In genomic region chr14:64801046-64801445, GRCh38 we compare ENCODE assay signal across 16 cellular contexts.
DNase-seq lines count a peak whose midpoint lies in the region; ATAC-seq, FAIRE-seq and TF ChIP-seq lines count a peak whose summit lies in the region.
"Had no signal": no experiment of that assay in that cellular context is flagged by ENCODE, and none has a peak within 500 bp of the region (broad histone marks: within the 10 kb centered on the region; RNA-seq: fewer than 3 reads in every experiment).

No MANE protein-coding gene starts in this region.

- H3K27ac ChIP-seq in IMR-90 (ENCODE audit: insufficient read depth, low read length) (no peak overlapping the region), kidney (ENCODE audit: low read depth in 2 of 2, low read length in 2 of 2) (no peak overlapping the region), neural progenitor cell (no peak overlapping the region), stomach (no peak overlapping the region), SJCRH30 (no peak overlapping the region)
- H3K27ac ChIP-seq: HL-60 had no signal

- TF ChIP-seq CTCF in IMR-90 (conservative IDR thresholded peaks at IDR 0.05; ENCODE audit: low read depth, low read length): no peak
- no peak for TF ChIP-seq CTCF in kidney (IDR thresholded peaks at IDR 0.05; ENCODE audit: borderline replicate concordance, extremely low read depth, insufficient read depth)
- no peak for TF ChIP-seq CTCF in neural progenitor cell (IDR thresholded peaks at IDR 0.05)
- TF ChIP-seq CTCF in stomach (IDR thresholded peaks at IDR 0.05): no peak
- no peak for TF ChIP-seq CTCF in CD14-positive monocyte (IDR thresholded peaks at IDR 0.05)

- no peaks in the 10 kb centered on the region for H3K79me2 ChIP-seq in neural progenitor cell (ENCODE audit: low read depth)

- H3K9ac ChIP-seq in IMR-90 (ENCODE audit: low read depth, low read length) (no peak overlapping the region), kidney (ENCODE audit: low read length in 2 of 2) (no peak overlapping the region), neural progenitor cell (no peak overlapping the region)

- H4K8ac ChIP-seq in IMR-90 (ENCODE audit: low read depth in 2 of 2, low read length in 2 of 2): no peak overlapping the region

- H3K27me3 Mint-ChIP-seq in neural progenitor cell (ENCODE audit: insufficient read depth, low read depth) (peaks cover 11% of the 10 kb centered on the region), CD14-positive monocyte (ENCODE audit: low read depth in 3 of 3) (peaks cover 1 to 10% (median 3%) of the 10 kb centered on the region in 3 donors)

- FAIRE-seq in kidney (lab: Jason Lieb, UNC): no peak
- FAIRE-seq: A204.1, G401.6, GM12892 had no signal

- H2AFZ ChIP-seq in IMR-90 (replicated peaks; ENCODE audit: low read length, poor library complexity) (no peak overlapping the region), neural progenitor cell (replicated peaks) (peak overlapping the region; percentile 76)

- DNase-seq in IMR-90: no peak
- peak; percentile 64 for DNase-seq in kidney
- no peak for DNase-seq in neural progenitor cell (ENCODE audit: low spot score)
- peak; percentile 30 for DNase-seq in stomach
- no peak for DNase-seq in SJCRH30
- DNase-seq in CD14-positive monocyte (ENCODE audit: low spot score): no peak
- DNase-seq: CD4-positive, alpha-beta memory T cell; DMS79; HCEC 1CT had no signal

- H3K27ac Mint-ChIP-seq in neural progenitor cell (no peak overlapping the region), CD14-positive monocyte (no peak overlapping the region)
- H3K27ac Mint-ChIP-seq: B cell; CD4-positive, alpha-beta memory T cell; HFFc6 had no signal

- no peak overlapping the region for H3K18ac ChIP-seq in IMR-90 (ENCODE audit: low read depth, low read length)

- POLR2A ChIA-PET in IMR-90 (lab: Charles Lee; ENCODE audit: unreplicated experiment): no interaction called here

- peaks cover 9% of the 10 kb centered on the region for H3K9me1 ChIP-seq in IMR-90 (ENCODE audit: insufficient read depth, low read length)

- peaks cover 17% of the 10 kb centered on the region for H3K27me3 ChIP-seq in IMR-90 (ENCODE audit: control insufficient read depth, insufficient read depth, low read length)
- no peaks in the 10 kb centered on the region for H3K27me3 ChIP-seq in neural progenitor cell
- no peaks in the 10 kb centered on the region for H3K27me3 ChIP-seq in stomach
- no peaks in the 10 kb centered on the region for H3K27me3 ChIP-seq in SJCRH30

- H3K4me3 ChIP-seq in IMR-90 (ENCODE audit: insufficient read depth, low read depth, low read length) (no peak overlapping the region), kidney (ENCODE audit: low read length in 2 of 2) (no peak overlapping the region), neural progenitor cell (no peak overlapping the region), stomach (no peak overlapping the region), SJCRH30 (no peak overlapping the region)

- no peak overlapping the region for H3K4me2 ChIP-seq in IMR-90 (ENCODE audit: low read depth, low read length)
- no peak overlapping the region for H3K4me2 ChIP-seq in neural progenitor cell

- in situ Hi-C loops in IMR-90 (cut with MboI; ENCODE audit: low sequenced_read_pairs): no loop called here

- H3K14ac ChIP-seq in IMR-90 (replicated peaks; ENCODE audit: low read depth, low read length): no peak overlapping the region

- no peak overlapping the region for H2BK120ac ChIP-seq in IMR-90 (ENCODE audit: low read depth, low read length)

- no peak for TF ChIP-seq RAD21 in IMR-90 (IDR thresholded peaks at IDR 0.05; ENCODE audit: low read length)

- H3K9me3 Mint-ChIP-seq in neural progenitor cell: no peaks in the 10 kb centered on the region
- H3K9me3 Mint-ChIP-seq in CD14-positive monocyte: peaks cover 0 to 3% (median 0%) of the 10 kb centered on the region in 7 donors
- H3K9me3 Mint-ChIP-seq: CD4-positive, alpha-beta memory T cell; HFFc6 had no signal

- no peak overlapping the region for H4K5ac ChIP-seq in IMR-90 (ENCODE audit: low read depth, low read length)

- BruUV-seq in IMR-90 (replicated peaks; lab: Mats Ljungman, UMichigan): no TSS peak

- H3K36me3 Mint-ChIP-seq in neural progenitor cell (no peaks in the 10 kb centered on the region), CD14-positive monocyte (no peaks in the 10 kb centered on the region)
- H3K36me3 Mint-ChIP-seq: CD4-positive, alpha-beta memory T cell had no signal

- H4K91ac ChIP-seq in IMR-90 (ENCODE audit: insufficient read depth, low read depth, low read length): no peak overlapping the region

- H4K20me1 ChIP-seq in IMR-90 (ENCODE audit: insufficient read depth, low read length) (no peaks in the 10 kb centered on the region), neural progenitor cell (ENCODE audit: low read depth) (no peaks in the 10 kb centered on the region)

- peaks cover 6% of the 10 kb centered on the region for H3K4me1 ChIP-seq in IMR-90 (ENCODE audit: control insufficient read depth, insufficient read depth, low read length)
- H3K4me1 ChIP-seq in kidney (ENCODE audit: control insufficient read depth in 1 of 2, insufficient read depth in 1 of 2, low read depth in 1 of 2, low read length in 2 of 2): peaks cover 0 to 4% of the 10 kb centered on the region in 2 donors
- H3K4me1 ChIP-seq in neural progenitor cell: peaks cover 4% of the 10 kb centered on the region
- peaks cover under 1 to 8% (median 1%) of the 10 kb centered on the region in 4 donors for H3K4me1 ChIP-seq in stomach
- no peaks in the 10 kb centered on the region for H3K4me1 ChIP-seq in SJCRH30

- no peak overlapping the region for H3K56ac ChIP-seq in IMR-90 (ENCODE audit: extremely low read depth, insufficient read depth, low read length)

- no peak overlapping the region for H3K4ac ChIP-seq in IMR-90 (ENCODE audit: low read depth, low read length)

- TF ChIP-seq EP300 in stomach (IDR thresholded peaks at IDR 0.05): no peak

- H3K9me3 ChIP-seq in IMR-90 (ENCODE audit: control insufficient read depth, insufficient read depth, low read length) (no peaks in the 10 kb centered on the region), kidney (ENCODE audit: control insufficient read depth in 1 of 2, low read length in 2 of 2) (no peaks in the 10 kb centered on the region), neural progenitor cell (ENCODE audit: low read depth) (no peaks in the 10 kb centered on the region), stomach (no peaks in the 10 kb centered on the region), SJCRH30 (replicated peaks) (no peaks in the 10 kb centered on the region)

- WGBS in IMR-90 (ENCODE audit: extremely low coverage in 2 of 2, insufficient read length in 1 of 2), 2 experiments: 94% methylated on average over 8 of the region's 11 CpGs; no CpG with 5 or more reads in 1 of the 2 experiments
- WGBS in stomach, 5 donors: 63 to 79% (median 68%) methylated on average over 11 of the region's 11 CpGs

- no peaks in the 10 kb centered on the region for H3F3A ChIP-seq in neural progenitor cell (ENCODE audit: low read depth)

- no peak overlapping the region for H2AK9ac ChIP-seq in IMR-90 (replicated peaks; ENCODE audit: low read depth, low read length, poor library complexity)

- no peak overlapping the region for H3K23ac ChIP-seq in IMR-90 (ENCODE audit: low read depth, low read length)

- H3K4me1 Mint-ChIP-seq in neural progenitor cell (no peaks in the 10 kb centered on the region), CD14-positive monocyte (peaks cover 2% of the 10 kb centered on the region)
- H3K4me1 Mint-ChIP-seq: B cell had no signal

- dilution Hi-C loops in IMR-90 (cut with HindIII; ENCODE audit: low sequenced_read_pairs, unreplicated experiment): no loop called here

- H2BK20ac ChIP-seq in IMR-90 (ENCODE audit: low read depth, low read length): no peak overlapping the region

- intact Hi-C loops in IMR-90 (cut with micrococcal nuclease): no loop called here
- intact Hi-C loops in kidney (cut with DNase I): no loop called here
- intact Hi-C loops in stomach (cut with DNase I; ENCODE audit: low total_unique reads): no loop called here
- intact Hi-C loops in CD14-positive monocyte (cut with micrococcal nuclease): no loop called here

- H3K36me3 ChIP-seq in IMR-90 (ENCODE audit: control insufficient read depth, insufficient read depth, low read length) (no peaks in the 10 kb centered on the region), kidney (ENCODE audit: control insufficient read depth in 1 of 2, insufficient read depth in 2 of 2, low read length in 2 of 2) (peaks cover 0 to 4% of the 10 kb centered on the region in 2 donors), neural progenitor cell (no peaks in the 10 kb centered on the region), stomach (no peaks in the 10 kb centered on the region), SJCRH30 (no peaks in the 10 kb centered on the region)

- TF ChIP-seq POLR2A in IMR-90 (IDR thresholded peaks at IDR 0.05; ENCODE audit: low read depth, low read length): no peak
- no peak for TF ChIP-seq POLR2A in stomach (IDR thresholded peaks at IDR 0.05)

- 0 out of 2 replicates have a peak overlapping the region, but pooled peaks have one; percentile 45 for H2AK5ac ChIP-seq in IMR-90 (ENCODE audit: low read depth, low read length)

- no peak overlapping the region for H3K4me3 Mint-ChIP-seq in neural progenitor cell
- no peak overlapping the region for H3K4me3 Mint-ChIP-seq in CD14-positive monocyte
- H3K4me3 Mint-ChIP-seq: B cell, HFFc6 had no signal

- no peak overlapping the region for H2BK15ac ChIP-seq in IMR-90 (ENCODE audit: low read depth, low read length)

- H2BK5ac ChIP-seq in IMR-90 (ENCODE audit: low read depth, low read length, poor library complexity, severe bottlenecking): no peak overlapping the region

- ATAC-seq in IMR-90 (ENCODE audit: low read depth): no peak
- no peak for ATAC-seq in HG03280 (IDR thresholded peaks at IDR 0.05; ENCODE audit: unreplicated experiment)

- CTCF ChIA-PET in IMR-90 (lab: Yijun Ruan, JAX): interaction anchor here (0.6 to 2.6 kb wide), 5 partner anchors 12 to 91 kb away, joined by 3 to 22 read pairs (median 4); no protein-coding TSS in a partner anchor

- H3K79me1 ChIP-seq in IMR-90 (ENCODE audit: low read depth in 1 of 2, low read length in 2 of 2): no peaks in the 10 kb centered on the region

TF ChIP-seq in IMR-90, 13 proteins besides CTCF, POLR2A, EP300 and RAD21 (continues in another document):
- TF ChIP-seq MAZ (IDR thresholded peaks at IDR 0.05; ENCODE audit: borderline replicate concordance, low read depth, low read length) (no peak), CHD1 (IDR thresholded peaks at IDR 0.05; ENCODE audit: low read depth, low read length) (no peak), CEBPB (IDR thresholded peaks at IDR 0.05; ENCODE audit: low read depth, low read length) (no peak), ELK1 (IDR thresholded peaks at IDR 0.05; ENCODE audit: borderline replicate concordance, low read depth, low read length) (no peak), FOS (IDR thresholded peaks at IDR 0.05; ENCODE audit: low read depth, low read length) (no peak)

Comparison
In these comparisons a context has a peak if more than half of its experiments do, and no peak if none do; other contexts are left out.
1. DNase-seq: peak in kidney (single experiment) and stomach (single experiment); none in IMR-90 (single experiment), neural progenitor cell (single experiment), SJCRH30 (0 of 2) and CD14-positive monocyte (single experiment).